In the genomic region with DNA sequence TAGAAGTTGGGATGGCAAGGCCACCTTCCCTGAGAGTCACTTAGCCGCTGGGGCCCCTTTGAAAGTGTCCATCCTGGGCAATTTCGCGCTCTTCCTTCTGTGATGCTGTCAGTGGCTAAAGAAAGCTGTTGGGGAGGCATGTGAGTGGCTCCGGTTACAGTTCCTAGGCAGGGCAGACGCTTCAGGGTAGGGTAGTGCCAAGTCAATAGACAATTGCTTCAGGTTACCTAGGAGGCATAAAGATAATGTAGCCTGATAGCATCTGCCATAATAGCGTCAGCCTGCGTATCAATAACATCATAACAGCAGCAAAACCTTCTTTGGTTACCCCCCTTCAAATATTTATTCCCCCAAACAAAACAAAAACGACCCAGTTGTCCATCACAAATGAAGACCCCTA, we compare ENCODE assay signal across 10 cellular contexts. TPM values are rescaled to one million over a fixed set of nuclear protein-coding genes. Genes with fewer than 3 reads are reported as not detected.
DNase-seq lines count a peak whose midpoint lies in the region; ATAC-seq, FAIRE-seq and TF ChIP-seq lines count a peak whose summit lies in the region.
"Had no signal": no experiment of that assay in that cellular context is flagged by ENCODE, and none has a peak within 500 bp of the region (broad histone marks: within the 10 kb centered on the region; RNA-seq: fewer than 3 reads in every experiment).

A gene (minus strand): TSS at position 101 of the 400 bp plus-strand sequence. CDS start 234 bp downstream, outside the sequence.

- no peak for ATAC-seq in activated T-helper 17 cell treated with anti-CD3 and anti-CD28 coated beads, Interleukin-2, amount 50 U/mL, for 72 hours (replicated peaks)
- no peak for ATAC-seq in HepG2
- no peak for ATAC-seq in GM19351 (IDR thresholded peaks at IDR 0.05; ENCODE audit: unreplicated experiment)
- ATAC-seq in stimulated activated naive CD8-positive, alpha-beta T cell treated with anti-CD3 and anti-CD28 coated beads, Interleukin-15, amount 100 ng/mL, for 72 hours = no peak

- in situ Hi-C loops in HepG2 (cut with HindIII; ENCODE audit: extremely low pct_ligation_motif_present, low pct_unique_long_range_greater_than_20kb) = no loop called here

- TF ChIP-seq EP300 in HepG2 (IDR thresholded peaks at IDR 0.05; ENCODE audit: low read depth in 2 of 2, low read length in 2 of 2) = no peak
- no peak for TF ChIP-seq EP300 in HepG2 (CRISPR knock-in tag; IDR thresholded peaks at IDR 0.05; ENCODE audit: borderline replicate concordance)
- TF ChIP-seq EP300 in suprapubic skin (IDR thresholded peaks at IDR 0.05) = no peak

- H3K27me3 Mint-ChIP-seq in activated T-helper 17 cell treated with anti-CD3 and anti-CD28 coated beads, Interleukin-2, amount 50 U/mL, for 72 hours = no peaks in the 10 kb centered on the region
- no peaks in the 10 kb centered on the region for H3K27me3 Mint-ChIP-seq in stimulated activated naive CD8-positive, alpha-beta T cell treated with anti-CD3 and anti-CD28 coated beads, Interleukin-15, amount 100 ng/mL, for 72 hours

- TF ChIP-seq CTCF in HepG2 (CRISPR knock-in tag; IDR thresholded peaks at IDR 0.05) = no peak
- no peak for TF ChIP-seq CTCF in suprapubic skin (IDR thresholded peaks at IDR 0.05)

- CTCF ChIA-PET in HepG2 (lab: Yijun Ruan, JAX; ENCODE audit: low intra/inter-chr PET ratio, low total read pairs) = no interaction called here

- 50% methylated on average over 8 of the region's 8 CpGs for WGBS in HepG2 (ENCODE audit: low lambda C conversion rate)
- 93% methylated on average over 8 of the region's 8 CpGs for WGBS in suprapubic skin

- H3K27ac ChIP-seq in HepG2 (ENCODE audit: extremely low read length, insufficient read depth, low read length) (no peak within 1 kb of the TSS), suprapubic skin (no peak within 1 kb of the TSS)

- H3K9me3 Mint-ChIP-seq in activated T-helper 17 cell treated with anti-CD3 and anti-CD28 coated beads, Interleukin-2, amount 50 U/mL, for 72 hours = no peaks in the 10 kb centered on the region
- no peaks in the 10 kb centered on the region for H3K9me3 Mint-ChIP-seq in stimulated activated naive CD8-positive, alpha-beta T cell treated with anti-CD3 and anti-CD28 coated beads, Interleukin-15, amount 100 ng/mL, for 72 hours

- H4K20me1 ChIP-seq in HepG2 (ENCODE audit: insufficient read depth, low read length) = no peaks in the 10 kb centered on the region

- no peaks in the 10 kb centered on the region for H3K4me1 Mint-ChIP-seq in activated T-helper 17 cell treated with anti-CD3 and anti-CD28 coated beads, Interleukin-2, amount 50 U/mL, for 72 hours
- H3K4me1 Mint-ChIP-seq in stimulated activated naive CD8-positive, alpha-beta T cell treated with anti-CD3 and anti-CD28 coated beads, Interleukin-15, amount 100 ng/mL, for 72 hours = peaks cover 6% of the 10 kb centered on the region

- H3K27me3 ChIP-seq in HepG2 (ENCODE audit: control insufficient read depth in 1 of 2, insufficient read depth in 2 of 2, low read length in 2 of 2) = peaks cover 0 to 18% of the 10 kb centered on the region in 2 experiments; a peak in 3 of 5 replicates
- no peaks in the 10 kb centered on the region for H3K27me3 ChIP-seq in suprapubic skin

- no peaks in the 10 kb centered on the region for H3K79me2 ChIP-seq in HepG2 (ENCODE audit: insufficient read depth, low read length)

- H2AFZ ChIP-seq in HepG2 (ENCODE audit: low read length) = no peak within 1 kb of the TSS

- H3K36me3 ChIP-seq in HepG2 (replicated peaks in 1 of 2; ENCODE audit: control insufficient read depth in 1 of 2, insufficient read depth in 2 of 2, low read length in 2 of 2) (no peaks in the 10 kb centered on the region), suprapubic skin (no peaks in the 10 kb centered on the region)

- H3K4me3 ChIP-seq in HepG2 (replicated peaks in 1 of 3; ENCODE audit: insufficient read depth in 1 of 3, low read depth in 2 of 3, low read length in 3 of 3) (no peak within 1 kb of the TSS), suprapubic skin (no peak within 1 kb of the TSS)

- TF ChIP-seq RAD21 in HepG2 (CRISPR knock-in tag; IDR thresholded peaks at IDR 0.05) = no peak

- no peak for FAIRE-seq in HepG2 (lab: Jason Lieb, UNC)

- H3K27ac Mint-ChIP-seq in activated T-helper 17 cell treated with anti-CD3 and anti-CD28 coated beads, Interleukin-2, amount 50 U/mL, for 72 hours = no peak within 1 kb of the TSS
- H3K27ac Mint-ChIP-seq in stimulated activated naive CD8-positive, alpha-beta T cell treated with anti-CD3 and anti-CD28 coated beads, Interleukin-15, amount 100 ng/mL, for 72 hours = no peak within 1 kb of the TSS

- intact Hi-C loops in HepG2 (cut with micrococcal nuclease; ENCODE audit: unreplicated experiment) = no loop called here

- H3K4me2 ChIP-seq in HepG2 (ENCODE audit: low read depth, low read length) = no peak within 1 kb of the TSS

- H3K9ac ChIP-seq in HepG2 (ENCODE audit: insufficient read depth, low read depth, low read length) = no peak within 1 kb of the TSS

- DNase-seq in NCI-H2171 treated with DMSO at 0.1 percent for 48 hours (lab: John Stamatoyannopoulos, UW) (peak; percentile 7), NCI-H2171 (lab: John Stamatoyannopoulos, UW) (no peak), HepG2 (ENCODE audit: low spot score) (no peak), suprapubic skin (ENCODE audit: low spot score in 2 of 2) (no peak), HuH-7 (ENCODE audit: low spot score) (no peak)
- DNase-seq in stimulated activated naive CD8-positive, alpha-beta T cell treated with anti-CD3 and anti-CD28 coated beads, Interleukin-15, amount 100 ng/mL, for 72 hours = no peak
- DNase-seq: 8988T, GOT3 had no signal

- TF ChIP-seq POLR2A in HepG2 (IDR thresholded peaks at IDR 0.05; ENCODE audit: insufficient read depth in 1 of 2, low read depth in 2 of 2, low read length in 2 of 2) (no peak), suprapubic skin (IDR thresholded peaks at IDR 0.05) (no peak)

- POLR2A ChIA-PET in HepG2 (lab: Yijun Ruan, JAX) = no interaction called here

- no peak within 1 kb of the TSS for H3K4me3 Mint-ChIP-seq in activated T-helper 17 cell treated with anti-CD3 and anti-CD28 coated beads, Interleukin-2, amount 50 U/mL, for 72 hours
- no peak within 1 kb of the TSS for H3K4me3 Mint-ChIP-seq in stimulated activated naive CD8-positive, alpha-beta T cell treated with anti-CD3 and anti-CD28 coated beads, Interleukin-15, amount 100 ng/mL, for 72 hours

- H3K36me3 Mint-ChIP-seq in activated T-helper 17 cell treated with anti-CD3 and anti-CD28 coated beads, Interleukin-2, amount 50 U/mL, for 72 hours (ENCODE audit: low read depth) = no peaks in the 10 kb centered on the region

- BruUV-seq in HepG2 (replicated peaks; lab: Mats Ljungman, UMichigan) = no TSS peak

- H3K9me3 ChIP-seq in HepG2 (ENCODE audit: low read length) = no peaks in the 10 kb centered on the region
- no peaks in the 10 kb centered on the region for H3K9me3 ChIP-seq in suprapubic skin

- H3K4me1 ChIP-seq in HepG2 (ENCODE audit: insufficient read depth, low read length) = no peaks in the 10 kb centered on the region
- no peaks in the 10 kb centered on the region for H3K4me1 ChIP-seq in suprapubic skin

RNA-seq across cellular contexts. Expression of the gene that starts here (rescaled TPM):
- total RNA-seq in activated T-helper 17 cell treated with anti-CD3 and anti-CD28 coated beads, Interleukin-2, amount 50 U/mL, for 72 hours = 100 to 1,000 TPM; 143 to 188 TPM
- total RNA-seq in HepG2 (2016; rRNA removed; fragmentation: Illumina TruSeq; extraction: Trizol) = 24.8 and 38.5 TPM in 2 replicates
- total RNA-seq in HepG2 (2016; cell fraction: cytosol; rRNA removed; fragmentation: Illumina TruSeq; extraction: Trizol; ENCODE audit: low read depth) = 13.8 and 17.1 TPM in 2 replicates
- 25.5 and 32.8 TPM in 2 replicates for total RNA-seq in HepG2 (2016; cell fraction: insoluble cytoplasmic fraction; rRNA removed; fragmentation: Illumina TruSeq; extraction: Trizol)
- total RNA-seq in HepG2 (2016; cell fraction: membrane; rRNA removed; fragmentation: Illumina TruSeq; extraction: Trizol) = 45.3 and 49.1 TPM in 2 replicates
- total RNA-seq in HepG2 (2016; cell fraction: nucleus; rRNA removed; fragmentation: Illumina TruSeq; extraction: Trizol) = 20.6 and 21.1 TPM in 2 replicates
- 10.8 and 15.7 TPM in 2 replicates for polyA plus RNA-seq in HepG2 (2011; rRNA removed)
- 7.8 and 11.0 TPM in 2 replicates for polyA plus RNA-seq in HepG2 (2011; cell fraction: cytosol; rRNA removed)
- polyA plus RNA-seq in HepG2 (2011; cell fraction: nucleus; rRNA removed) = 5.6 and 6.8 TPM in 2 replicates
- 13.3 and 16.9 TPM in 2 replicates for polyA plus RNA-seq in HepG2 (2012)
- 25.3 and 32.2 TPM in 2 replicates for polyA plus RNA-seq in HepG2 (2016; cell fraction: cytosol; fragmentation: Illumina TruSeq; extraction: Trizol; ENCODE audit: low read depth)
- polyA plus RNA-seq in HepG2 (2016; cell fraction: insoluble cytoplasmic fraction; fragmentation: Illumina TruSeq; extraction: Trizol; ENCODE audit: low read depth) = 57.7 and 62.9 TPM in 2 replicates
- polyA plus RNA-seq in HepG2 (2016; cell fraction: membrane; fragmentation: Illumina TruSeq; extraction: Trizol; ENCODE audit: low read depth) = 48.3 and 48.7 TPM in 2 replicates
- polyA plus RNA-seq in HepG2 (2016; cell fraction: nucleus; fragmentation: Illumina TruSeq; extraction: Trizol; ENCODE audit: insufficient read depth, low read depth) = 30.6 and 38.0 TPM in 2 replicates
- 4.0 and 10.5 TPM in 2 replicates for polyA minus RNA-seq in HepG2 (2011; rRNA and poly(A)+ RNA removed; ENCODE audit: low replicate concordance)
- polyA minus RNA-seq in HepG2 (2011; cell fraction: cytosol; rRNA and poly(A)+ RNA removed) = 11.0 and 12.0 TPM in 2 replicates
- 19.3 and 24.4 TPM in 2 replicates for polyA minus RNA-seq in HepG2 (2011; cell fraction: nucleus; rRNA and poly(A)+ RNA removed)
- 10 to 100 TPM; 19.5 to 35.2 (median 25.6) TPM for total RNA-seq in suprapubic skin
